1 cellular context compared by ENCODE assay signal in the genomic region with DNA sequence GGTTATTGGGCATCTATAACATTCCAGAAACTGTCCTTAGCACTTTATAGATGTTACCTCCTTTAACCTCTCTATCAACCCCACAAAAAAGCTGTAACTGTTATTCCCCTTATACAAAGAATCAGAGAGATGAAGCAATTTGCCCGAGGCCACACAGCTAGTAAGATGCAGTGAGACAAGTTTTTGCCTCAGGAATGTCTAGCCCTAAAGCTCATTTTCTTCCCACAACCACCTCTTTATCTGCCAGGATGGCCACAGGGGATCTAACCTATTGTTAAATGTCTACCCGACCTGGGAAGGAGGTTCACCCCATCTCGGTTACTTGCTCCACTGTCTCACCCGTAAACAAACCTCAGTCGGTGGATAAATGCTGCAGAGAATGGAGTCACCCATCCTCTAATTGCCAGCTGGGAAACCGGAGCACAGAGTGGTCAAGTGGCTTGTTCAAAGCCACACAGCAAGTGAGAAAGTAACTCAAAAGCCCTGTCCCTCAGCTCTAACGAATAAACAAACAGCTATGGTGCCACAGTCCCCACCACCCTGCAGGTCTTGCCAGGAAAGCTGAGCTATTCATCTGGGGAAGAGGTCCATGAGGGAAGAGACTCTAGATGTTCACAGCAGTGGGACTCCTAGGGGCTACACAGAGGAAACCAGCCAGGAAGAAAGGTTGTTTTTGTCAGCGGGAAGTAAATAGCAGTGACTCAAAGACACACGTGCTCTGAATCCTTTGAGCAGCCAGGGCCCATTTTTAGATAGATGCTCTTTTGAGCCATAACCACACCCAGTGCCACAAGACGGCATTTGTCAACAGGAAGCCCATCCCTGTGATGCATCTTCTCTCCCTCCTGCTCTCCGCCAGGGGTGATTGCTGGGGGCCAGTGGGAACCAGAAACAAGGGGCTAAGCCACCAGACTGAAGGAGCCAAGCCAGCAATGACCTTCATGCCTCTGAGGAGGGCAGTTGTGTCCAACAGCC.
TF ChIP-seq lines count a peak whose summit lies in the region.

No MANE protein-coding gene starts in this region.

TF ChIP-seq in H1, 55 proteins besides CTCF, POLR2A, EP300 and RAD21:
- TF ChIP-seq, protein P1, sequence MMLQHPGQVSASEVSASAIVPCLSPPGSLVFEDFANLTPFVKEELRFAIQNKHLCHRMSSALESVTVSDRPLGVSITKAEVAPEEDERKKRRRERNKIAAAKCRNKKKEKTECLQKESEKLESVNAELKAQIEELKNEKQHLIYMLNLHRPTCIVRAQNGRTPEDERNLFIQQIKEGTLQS (IDR thresholded peaks at IDR 0.05; ENCODE audit: insufficient read depth, low read depth, low read length) = no peak
- no peak for TF ChIP-seq POU5F1 (IDR thresholded peaks at IDR 0.05; ENCODE audit: low read depth, low read length)
- no peak for TF ChIP-seq ASH2L (IDR thresholded peaks at IDR 0.05; ENCODE audit: low read length)
- TF ChIP-seq KDM1A (IDR thresholded peaks at IDR 0.05; ENCODE audit: borderline replicate concordance, low read length) = peak; percentile 82; the same call in 1 of the 2 replicates
TF ChIP-seq in H1: peak in this region for 1.
